Comparison of ENCODE assay signal across 8 cellular contexts in genomic region chr11:8717876-8718753, GRCh38. TPM values are rescaled to one million over a fixed set of nuclear protein-coding genes. Genes with fewer than 3 reads are reported as not detected.
DNase-seq lines count a peak whose midpoint lies in the region; ATAC-seq and TF ChIP-seq lines count a peak whose summit lies in the region.

No MANE protein-coding gene starts in this region.

- peaks cover 46% of the 10 kb centered on the region for H3K4me1 ChIP-seq in mesenchymal stem cell (ENCODE audit: control insufficient read depth, insufficient read depth, low read depth, low read length)

- peak overlapping the region; percentile 100 for H4K91ac ChIP-seq in mesenchymal stem cell (ENCODE audit: low read length)

- H3K9ac ChIP-seq in mesenchymal stem cell (ENCODE audit: low read length) = peak overlapping the region; percentile 90

- H3K4me3 ChIP-seq in cardiac fibroblast (replicated peaks in 1 of 2; ENCODE audit: low read depth in 2 of 2, low read length in 2 of 2) = no peak overlapping the region
- peak overlapping the region in 1 of 2 experiments; percentile 49 for H3K4me3 ChIP-seq in mesenchymal stem cell (ENCODE audit: insufficient read depth in 1 of 2, low read depth in 1 of 2, low read length in 2 of 2)

- H2BK12ac ChIP-seq in mesenchymal stem cell (ENCODE audit: low read length in 2 of 2) = peak overlapping the region; percentile 87 to 99

- DNase-seq in Ammon's horn (ENCODE audit: low spot score) = peak; percentile 21
- peak; percentile 85 for DNase-seq in LHCN-M2 (ENCODE audit: low read depth)
- peak; percentile 76 to 94 for DNase-seq in cardiac fibroblast (ENCODE audit: low read depth in 2 of 2)
- peak; percentile 95 for DNase-seq in mesenchymal stem cell
- no peak for DNase-seq in NCI-H510A treated with DMSO at 0.1 percent for 48 hours (lab: John Stamatoyannopoulos, UW)
- no peak for DNase-seq in central memory CD4-positive, alpha-beta T cell
- no peak for DNase-seq in foreskin melanocyte

- no peak for TF ChIP-seq CTCF in cardiac fibroblast (IDR thresholded peaks at IDR 0.05; ENCODE audit: low read depth, low read length)

- H3K18ac ChIP-seq in mesenchymal stem cell (ENCODE audit: low read depth in 1 of 2, low read length in 2 of 2) = peak overlapping the region; percentile 96 to 99

- H3K79me1 ChIP-seq in mesenchymal stem cell (replicated peaks; ENCODE audit: low read length, poor library complexity, severe bottlenecking) = peaks cover 25% of the 10 kb centered on the region

- peak overlapping the region in 1 of 2 experiments; percentile 20 for H3K23ac ChIP-seq in mesenchymal stem cell (ENCODE audit: low read length in 2 of 2)

- peak overlapping the region; percentile 98 for H2AK5ac ChIP-seq in mesenchymal stem cell (ENCODE audit: low read length, severe bottlenecking)

- H3K9me3 ChIP-seq in mesenchymal stem cell (ENCODE audit: control insufficient read depth, low read length) = no peaks in the 10 kb centered on the region

- H2BK5ac ChIP-seq in mesenchymal stem cell (ENCODE audit: low read depth, low read length, poor library complexity, severe bottlenecking) = peak overlapping the region; percentile 57

- peak overlapping the region; percentile 95 for H4K8ac ChIP-seq in mesenchymal stem cell (ENCODE audit: low read length)

- no peaks in the 10 kb centered on the region for H3K27me3 ChIP-seq in mesenchymal stem cell (ENCODE audit: control insufficient read depth in 1 of 2, insufficient read depth in 1 of 2, low read length in 2 of 2)

- H2BK120ac ChIP-seq in mesenchymal stem cell (ENCODE audit: low read depth, low read length) = peak overlapping the region; percentile 95

- no peak overlapping the region for H3K4me2 ChIP-seq in mesenchymal stem cell (ENCODE audit: low read length, poor library complexity, severe bottlenecking)

- ATAC-seq in HG02885 (IDR thresholded peaks at IDR 0.05; ENCODE audit: poor library complexity, unreplicated experiment) = no peak

- H2AFZ ChIP-seq in mesenchymal stem cell (ENCODE audit: low read depth, low read length) = no peak overlapping the region

- WGBS in mesenchymal stem cell = 24% methylated on average over 5 of the region's 11 CpGs

- peak overlapping the region; percentile 96 for H3K27ac ChIP-seq in mesenchymal stem cell (ENCODE audit: low read length, poor library complexity, severe bottlenecking)

- peak overlapping the region; percentile 93 to 99 for H3K4ac ChIP-seq in mesenchymal stem cell (ENCODE audit: low read depth in 1 of 2, low read length in 2 of 2)

- H3K14ac ChIP-seq in mesenchymal stem cell (ENCODE audit: low read length in 2 of 2) = no peak overlapping the region

- peaks cover 44 to 46% of the 10 kb centered on the region in 2 experiments for H3K36me3 ChIP-seq in mesenchymal stem cell (ENCODE audit: control insufficient read depth in 1 of 2, insufficient read depth in 2 of 2, low read depth in 1 of 2, low read length in 2 of 2)

- peak overlapping the region; percentile 87 for H2BK15ac ChIP-seq in mesenchymal stem cell (ENCODE audit: low read depth, poor library complexity, severe bottlenecking)

RNA-seq across cellular contexts. Expression of gene RPL27A, which starts 35.5 kb away (rescaled TPM):
- total RNA-seq in LHCN-M2 (2014; rRNA removed) = 514 and 527 TPM in 2 replicates
- polyA plus RNA-seq in LHCN-M2 (2012) = 2,571 TPM
- 1,998 TPM for polyA plus RNA-seq in mesenchymal stem cell (2013, experiment 1 of 2)
- polyA plus RNA-seq in mesenchymal stem cell (2013, experiment 2 of 2) = 1,912 TPM

RNA-seq across cellular contexts. Expression of gene TRIM66, which starts 35.6 kb away (rescaled TPM):
- 2.2 and 8.5 TPM in 2 replicates for total RNA-seq in LHCN-M2 (2014; rRNA removed)
- 3.7 TPM for polyA plus RNA-seq in LHCN-M2 (2012)
- 1.8 TPM for polyA plus RNA-seq in mesenchymal stem cell (2013, experiment 1 of 2)
- polyA plus RNA-seq in mesenchymal stem cell (2013, experiment 2 of 2) = 1.9 TPM

Comparison
In these comparisons a context has a peak if more than half of its experiments do, and no peak if none do; other contexts are left out.
1. DNase-seq: peak in Ammon's horn (single experiment), LHCN-M2 (single experiment), cardiac fibroblast (2 of 2) and mesenchymal stem cell (single experiment); none in NCI-H510A treated with DMSO at 0.1 percent for 48 hours (single experiment), central memory CD4-positive, alpha-beta T cell (single experiment) and foreskin melanocyte (single experiment).